18 cellular contexts compared by ENCODE assay signal in genomic region chr9:13970018-13970417, GRCh38.
"Had no signal": no experiment of that assay in that cellular context is flagged by ENCODE, and none has a peak within 500 bp of the region (broad histone marks: within the 10 kb centered on the region; RNA-seq: fewer than 3 reads in every experiment).

No MANE protein-coding gene starts in this region.

- H3K27ac Mint-ChIP-seq: naive thymus-derived CD4-positive, alpha-beta T cell had no signal

- H3K4me3 ChIP-seq: hepatocyte, lung, sigmoid colon, testis had no signal

- H3K27me3 ChIP-seq: hepatocyte, sigmoid colon, testis had no signal

- H3K79me2 ChIP-seq: hepatocyte had no signal

- FAIRE-seq: colon, endothelial cell of umbilical vein, urothelium cell line had no signal

- H3K9me3 ChIP-seq: sigmoid colon, testis had no signal

- H3K36me3 Mint-ChIP-seq: naive thymus-derived CD4-positive, alpha-beta T cell had no signal

- DNase-seq: activated CD4-positive, alpha-beta T cell treated with anti-CD3 and anti-CD28 coated beads, Interleukin-2, amount 50 U/mL, for 4 hours; activated CD4-positive, CD25-positive, alpha-beta regulatory T cell treated with anti-CD3 and anti-CD28 coated beads, Interleukin-2, amount 50 U/mL, for 72 hours; activated naive CD4-positive, alpha-beta T cell treated with anti-CD3 and anti-CD28 coated beads, Interleukin-2, amount 50 U/mL, for 16 hours; activated T-cell treated with anti-CD3 and anti-CD28 coated beads, Interleukin-2, amount 50 U/mL, for 1 hour; amniotic stem cell; naive thymus-derived CD4-positive, alpha-beta T cell; posterior cingulate gyrus; sigmoid colon; stimulated activated CD4-positive, alpha-beta T cell treated with anti-CD3 and anti-CD28 coated beads, Interleukin-4, amount 100 ng/mL, for 1 hour; stimulated activated CD8-positive, alpha-beta memory T cell treated with anti-CD3 and anti-CD28 coated beads, Interleukin-4, amount 100 ng/mL, for 48 hours; stimulated activated naive CD8-positive, alpha-beta T cell treated with anti-CD3 and anti-CD28 coated beads, Interleukin-15, Interleukin-2, amounts not matched to agents 100 U/mL and 50 U/mL, for 24 hours; T-helper 2 cell had no signal

- H3K27ac ChIP-seq: hepatocyte, sigmoid colon had no signal

- H3K4me3 Mint-ChIP-seq: naive thymus-derived CD4-positive, alpha-beta T cell had no signal

- H2AFZ ChIP-seq: hepatocyte had no signal

- H3K27me3 Mint-ChIP-seq: naive thymus-derived CD4-positive, alpha-beta T cell had no signal

- H3K4me2 ChIP-seq: hepatocyte had no signal

- ATAC-seq: naive thymus-derived CD4-positive, alpha-beta T cell; stimulated activated naive CD8-positive, alpha-beta T cell treated with anti-CD3 and anti-CD28 coated beads, Interleukin-15, Interleukin-2, amounts not matched to agents 100 U/mL and 50 U/mL, for 24 hours had no signal

- H3K36me3 ChIP-seq: sigmoid colon had no signal
